In the genomic region with DNA sequence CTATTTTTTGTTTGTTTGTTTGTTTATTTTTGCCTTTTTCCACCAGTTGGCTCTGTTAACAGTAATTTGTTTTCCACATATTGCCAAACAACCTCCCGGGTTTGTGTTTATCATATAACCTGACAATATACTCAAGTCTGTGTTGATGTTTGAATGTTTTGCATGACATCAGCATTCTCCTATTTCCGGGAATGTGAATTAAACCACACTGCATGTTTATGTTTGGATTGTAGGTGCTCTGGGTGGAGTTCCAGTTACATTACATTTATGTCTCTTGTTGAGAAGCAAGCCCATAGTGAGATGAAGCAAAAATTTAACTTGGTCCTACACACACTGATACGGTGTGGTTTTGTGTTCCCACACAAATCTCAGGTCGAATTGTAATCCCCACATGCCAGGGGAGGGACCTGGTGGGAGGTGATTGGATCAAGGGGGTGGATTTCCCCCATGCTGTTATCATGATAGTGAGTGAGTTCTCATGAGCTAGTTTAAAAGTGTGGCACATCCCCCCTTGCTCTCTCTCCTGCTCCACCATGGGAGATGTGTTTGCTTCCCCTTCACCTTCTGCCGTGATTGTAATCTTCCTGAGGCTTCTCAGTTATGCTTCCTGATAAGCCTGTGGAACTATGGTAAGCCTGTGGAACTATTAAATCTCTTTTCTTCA, we compare ENCODE assay signal across 27 cellular contexts. TPM values are rescaled to one million over a fixed set of nuclear protein-coding genes. Genes with fewer than 3 reads are reported as not detected.
DNase-seq lines count a peak whose midpoint lies in the region; ATAC-seq and TF ChIP-seq lines count a peak whose summit lies in the region.
"Had no signal": no experiment of that assay in that cellular context is flagged by ENCODE, and none has a peak within 500 bp of the region (broad histone marks: within the 10 kb centered on the region; RNA-seq: fewer than 3 reads in every experiment).

No MANE protein-coding gene starts in this region.

- TF ChIP-seq CTCF in choroid plexus epithelial cell (conservative IDR thresholded peaks at IDR 0.05; ENCODE audit: low read depth, low read length) = no peak
- TF ChIP-seq CTCF in BE2C (IDR thresholded peaks at IDR 0.05; ENCODE audit: low read depth, low read length) = no peak

- no peak overlapping the region for H3K4me3 ChIP-seq in choroid plexus epithelial cell (ENCODE audit: low read depth, low read length)
- no peak overlapping the region for H3K4me3 ChIP-seq in BE2C (ENCODE audit: low read depth, low read length)
- H3K4me3 ChIP-seq: ascending aorta, HAP-1, skin epidermis, suprapubic skin had no signal

- DNase-seq in DMS153 (lab: John Stamatoyannopoulos, UW) (peak; percentile 41), DMS153 treated with DMSO at 0.1 percent for 48 hours (lab: John Stamatoyannopoulos, UW; ENCODE audit: unreplicated experiment) (no peak), ELR (ENCODE audit: low read depth) (peak; percentile 41), NCI-H460 (ENCODE audit: extremely low read depth, low read depth) (peak; percentile 22), choroid plexus epithelial cell (ENCODE audit: low read depth) (peak; percentile 52), BE2C (no peak), KBM-7 (no peak)
- DNase-seq: activated CD4-positive, alpha-beta T cell treated with anti-CD3 and anti-CD28 coated beads for 4 hours; activated CD8-positive, alpha-beta memory T cell treated with anti-CD3 and anti-CD28 coated beads, Interleukin-2, amount 10 ng/mL, durations not matched to agents 7 days and 5 days; activated naive CD4-positive, alpha-beta T cell treated with anti-CD3 and anti-CD28 coated beads, Interleukin-2, amount 50 U/mL, for 16 hours; CD8-positive, alpha-beta T cell; DMS79; head of caudate nucleus; NCI-H1105; NCI-H2171; NCI-H524; nucleus accumbens had no signal

- H3K27me3 ChIP-seq in BE2C = no peaks in the 10 kb centered on the region
- H3K27me3 ChIP-seq: ascending aorta, suprapubic skin had no signal

- H3K9me3 ChIP-seq in BE2C = no peaks in the 10 kb centered on the region; the same call in none of the 2 replicates
- H3K9me3 ChIP-seq: ascending aorta, HAP-1, suprapubic skin had no signal

- no peak for ATAC-seq in HG03378 (IDR thresholded peaks at IDR 0.05; ENCODE audit: unreplicated experiment)
- ATAC-seq: activated CD8-positive, alpha-beta memory T cell treated with anti-CD3 and anti-CD28 coated beads, Interleukin-2, amount 10 ng/mL, durations not matched to agents 7 days and 5 days; CD8-positive, alpha-beta T cell had no signal

- in situ Hi-C loops in KBM-7 (cut with MboI; ENCODE audit: low pct_unique_long_range_greater_than_20kb, low sequenced_read_pairs) = no loop called here

- H3K4me1 ChIP-seq in BE2C = no peaks in the 10 kb centered on the region
- H3K4me1 ChIP-seq: ascending aorta, HAP-1, suprapubic skin had no signal

- no peaks in the 10 kb centered on the region for H3K36me3 ChIP-seq in BE2C
- H3K36me3 ChIP-seq: ascending aorta, HAP-1, suprapubic skin had no signal

RNA-seq across cellular contexts. Expression of gene CLNK, which starts 54.4 kb away (rescaled TPM):
- not detected in 2 replicates for total RNA-seq in NCI-H460 (2014; rRNA removed; shearing (Covaris generic))
- polyA plus RNA-seq in NCI-H460 (2014; cell fraction: nucleus; rRNA removed) = not detected in 2 replicates
- 0.77 TPM for polyA plus RNA-seq in BE2C (2012; ENCODE audit: insufficient read depth, insufficient read length, low read depth)
- total RNA-seq: ascending aorta; CD8-positive, alpha-beta T cell; cerebellum; epithelial cell of proximal tubule; fibroblast of villous mesenchyme; mesenteric fat pad; T-helper 2 cell treated with Interferon-gamma antibody and Interleukin-4, amounts not matched to agents 100 ng/mL and 5 ng/mL, for 36 hours had no signal

Comparison
In these comparisons a context has a peak if more than half of its experiments do, and no peak if none do; other contexts are left out.
1. DNase-seq: peak in DMS153 (single experiment), ELR (single experiment), NCI-H460 (single experiment) and choroid plexus epithelial cell (single experiment); none in DMS153 treated with DMSO at 0.1 percent for 48 hours (single experiment), BE2C (single experiment) and KBM-7 (single experiment).